ENCODE assay signal across 27 cellular contexts in genomic region chr7:2500701-2501100, GRCh38. TPM values are rescaled to one million over a fixed set of nuclear protein-coding genes. Genes with fewer than 3 reads are reported as not detected.
"Had no signal": no experiment of that assay in that cellular context is flagged by ENCODE, and none has a peak within 500 bp of the region (broad histone marks: within the 10 kb centered on the region; RNA-seq: fewer than 3 reads in every experiment).

No MANE protein-coding gene starts in this region.

- ATAC-seq: foreskin keratinocyte; left lung; sciatic nerve; SK-N-SH treated with all-trans-retinoic acid at 6 μM for 48 hours; stimulated activated memory B cell treated with anti-CD40 and anti-IgM and Interleukin-4, amounts not matched to agents 10 μg/mL and 1 μg/mL and 100 μg/mL, for 72 hours; T-cell had no signal

- DNase-seq: activated CD4-positive, alpha-beta T cell treated with anti-CD3 and anti-CD28 coated beads, Interleukin-2, amount 50 U/mL, for 1 hour; activated CD4-positive, CD25-positive, alpha-beta regulatory T cell treated with anti-CD3 and anti-CD28 coated beads, Interleukin-2, amount 50 U/mL, for 72 hours; activated CD8-positive, alpha-beta memory T cell treated with anti-CD3 and anti-CD28 coated beads, Interleukin-2, amount 50 U/mL, for 48 hours; activated effector memory CD4-positive, alpha-beta T cell treated with Interleukin-2 at 50 U/mL for 16 hours; activated T-cell treated with anti-CD3 and anti-CD28 coated beads, Interleukin-2, amount 50 U/mL, for 48 hours; amniotic stem cell; dorsolateral prefrontal cortex; foreskin keratinocyte; glutamatergic neuron; left lung; stimulated activated CD4-positive, alpha-beta T cell treated with anti-CD3 and anti-CD28 coated beads, Interleukin-4, amount 100 ng/mL, for 24 hours; T-cell; T1000 had no signal

- H3K4me2 ChIP-seq: smooth muscle cell had no signal

- H3K27me3 Mint-ChIP-seq: activated naive CD4-positive, alpha-beta T cell treated with anti-CD3 and anti-CD28 coated beads, Interleukin-2, amount 50 U/mL, for 24 hours had no signal

- H3K4me3 Mint-ChIP-seq: activated naive CD4-positive, alpha-beta T cell treated with anti-CD3 and anti-CD28 coated beads, Interleukin-2, amount 50 U/mL, for 24 hours; stimulated activated memory B cell treated with anti-CD40 and anti-IgM and Interleukin-4, amounts not matched to agents 10 μg/mL and 1 μg/mL and 100 μg/mL, for 72 hours; T-cell had no signal

- H3K27ac Mint-ChIP-seq: activated naive CD4-positive, alpha-beta T cell treated with anti-CD3 and anti-CD28 coated beads, Interleukin-2, amount 50 U/mL, for 24 hours; stimulated activated memory B cell treated with anti-CD40 and anti-IgM and Interleukin-4, amounts not matched to agents 10 μg/mL and 1 μg/mL and 100 μg/mL, for 72 hours; T-cell had no signal

- H3K36me3 ChIP-seq: left lung, neutrophil, thoracic aorta had no signal

- H3K27ac ChIP-seq: dorsolateral prefrontal cortex, foreskin keratinocyte, left lung, neutrophil, thoracic aorta had no signal

- H3K4me1 ChIP-seq: foreskin keratinocyte, left lung had no signal

- H3K36me3 Mint-ChIP-seq: activated naive CD4-positive, alpha-beta T cell treated with anti-CD3 and anti-CD28 coated beads, Interleukin-2, amount 50 U/mL, for 24 hours; stimulated activated memory B cell treated with anti-CD40 and anti-IgM and Interleukin-4, amounts not matched to agents 10 μg/mL and 1 μg/mL and 100 μg/mL, for 72 hours; T-cell had no signal

- H3K9me3 Mint-ChIP-seq: activated naive CD4-positive, alpha-beta T cell treated with anti-CD3 and anti-CD28 coated beads, Interleukin-2, amount 50 U/mL, for 24 hours; stimulated activated memory B cell treated with anti-CD40 and anti-IgM and Interleukin-4, amounts not matched to agents 10 μg/mL and 1 μg/mL and 100 μg/mL, for 72 hours; T-cell had no signal

- H3K4me3 ChIP-seq: dorsolateral prefrontal cortex, left lung, smooth muscle cell, thoracic aorta had no signal

- H3K9me3 ChIP-seq: left lung, neutrophil, thoracic aorta had no signal

RNA-seq across cellular contexts. Expression of gene GRIFIN, which starts 24.5 kb away (rescaled TPM):
- total RNA-seq: cardiac septum, dorsolateral prefrontal cortex, epithelial cell of proximal tubule, fibroblast of lung, foreskin keratinocyte, kidney epithelial cell, left lung, lung microvascular endothelial cell, mononuclear cell, sciatic nerve, smooth muscle cell, T-cell, thoracic aorta, ureter had no signal
